Comparison of ENCODE assay signal across 17 cellular contexts in genomic region chr3:177683619-177684018, GRCh38.
DNase-seq lines count a peak whose midpoint lies in the region; ATAC-seq and FAIRE-seq lines count a peak whose summit lies in the region.
"Had no signal": no experiment of that assay in that cellular context is flagged by ENCODE, and none has a peak within 500 bp of the region (broad histone marks: within the 10 kb centered on the region; RNA-seq: fewer than 3 reads in every experiment).

No MANE protein-coding gene starts in this region.

- CTCF ChIA-PET in naive thymus-derived CD4-positive, alpha-beta T cell (lab: Charles Lee), result no interaction called here

- peaks cover 0 to 2% (median 0%) of the 10 kb centered on the region in 5 donors for H3K36me3 Mint-ChIP-seq in naive thymus-derived CD4-positive, alpha-beta T cell
- H3K36me3 Mint-ChIP-seq in activated naive CD4-positive, alpha-beta T cell treated with anti-CD3 and anti-CD28 coated beads, Interleukin-2, amount 50 U/mL, for 72 hours, result peaks cover 6 to 9% of the 10 kb centered on the region in 2 donors

- no peaks in the 10 kb centered on the region for H3K27me3 Mint-ChIP-seq in naive thymus-derived CD4-positive, alpha-beta T cell

- no peaks in the 10 kb centered on the region for H4K20me1 ChIP-seq in BLaER1
- no peaks in the 10 kb centered on the region for H4K20me1 ChIP-seq in BLaER1 treated with 17β-estradiol and CSF1 and Interleukin-3, amounts not matched to agents 10 nM and 100 nM

- intact Hi-C loops in naive thymus-derived CD4-positive, alpha-beta T cell (cut with micrococcal nuclease), result no loop called here

- no peak for FAIRE-seq in HTR-8/SVneo (lab: Jason Lieb, UNC)
- FAIRE-seq: A549, G401.6, GM12891, H1, HepG2 had no signal

- ATAC-seq in naive thymus-derived CD4-positive, alpha-beta T cell, result peak; percentile 57
- no peak for ATAC-seq in activated naive CD4-positive, alpha-beta T cell treated with anti-CD3 and anti-CD28 coated beads, Interleukin-2, amount 50 U/mL, for 72 hours
- ATAC-seq: A549, HepG2 had no signal

- DNase-seq in SK-N-MC (ENCODE audit: low read depth, low spot score) (no peak), T1000 (lab: John Stamatoyannopoulos, UW) (no peak), HTR-8/SVneo (ENCODE audit: insufficient read length, low spot score) (no peak)
- DNase-seq in naive thymus-derived CD4-positive, alpha-beta T cell, result no peak
- DNase-seq in activated naive CD4-positive, alpha-beta T cell treated with anti-CD3 and anti-CD28 coated beads, Interleukin-2, amount 50 U/mL, for 72 hours (ENCODE audit: low spot score in 2 of 2), result no peak
- DNase-seq in stimulated activated CD4-positive, alpha-beta T cell treated with anti-CD3 and anti-CD28 coated beads, Interleukin-4, amount 100 ng/mL, for 4 hours, result no peak
- DNase-seq: BE2C, DMS79 treated with DMSO at 0.1 percent for 48 hours, EL had no signal

- H3K4me3 ChIP-seq in BLaER1 (no peak overlapping the region), SK-N-MC (peak overlapping the region; percentile 0; the same call in 1 of the 2 replicates)
- H3K4me3 ChIP-seq in BLaER1 treated with 17β-estradiol and CSF1 and Interleukin-3, amounts not matched to agents 10 nM and 100 nM, result peak overlapping the region in 1 of 10 experiments; percentile 26; a peak in 1 of 20 replicates
- H3K4me3 ChIP-seq in naive thymus-derived CD4-positive, alpha-beta T cell (ENCODE audit: low read length), result no peak overlapping the region
- H3K4me3 ChIP-seq: A549, HAP-1 had no signal

- no peaks in the 10 kb centered on the region for H3K27me3 ChIP-seq in BLaER1
- H3K27me3 ChIP-seq in BLaER1 treated with 17β-estradiol and CSF1 and Interleukin-3, amounts not matched to agents 10 nM and 100 nM, result no peaks in the 10 kb centered on the region
- no peaks in the 10 kb centered on the region for H3K27me3 ChIP-seq in naive thymus-derived CD4-positive, alpha-beta T cell (ENCODE audit: control insufficient read depth in 2 of 2, insufficient read depth in 2 of 2, low read length in 2 of 2)
- H3K27me3 ChIP-seq: BE2C had no signal

- peaks cover 0 to 38% (median 11%) of the 10 kb centered on the region in 7 donors for H3K4me1 Mint-ChIP-seq in naive thymus-derived CD4-positive, alpha-beta T cell

- H3K9ac ChIP-seq in BLaER1, result peak overlapping the region; percentile 21; the same call in 1 of the 2 replicates
- H3K9ac ChIP-seq in BLaER1 treated with 17β-estradiol and CSF1 and Interleukin-3, amounts not matched to agents 10 nM and 100 nM, result peak overlapping the region in 2 of 11 experiments; percentile 15 to 39; a peak in 3 of 22 replicates
- no peak overlapping the region for H3K9ac ChIP-seq in SK-N-MC (ENCODE audit: insufficient read length)

- peak overlapping the region in 1 of 9 donors; percentile 5 for H3K27ac Mint-ChIP-seq in naive thymus-derived CD4-positive, alpha-beta T cell
- H3K27ac Mint-ChIP-seq in activated naive CD4-positive, alpha-beta T cell treated with anti-CD3 and anti-CD28 coated beads, Interleukin-2, amount 50 U/mL, for 72 hours, result no peak overlapping the region

- H3K27ac ChIP-seq in BLaER1 (peak overlapping the region; percentile 88), SK-N-MC (peak overlapping the region; percentile 20; the same call in 1 of the 2 replicates)
- H3K27ac ChIP-seq in BLaER1 treated with 17β-estradiol and CSF1 and Interleukin-3, amounts not matched to agents 10 nM and 100 nM, result peak overlapping the region in 5 of 11 experiments; percentile 11 to 85 (median 34); a peak in 4 of 22 replicates
- no peak overlapping the region for H3K27ac ChIP-seq in naive thymus-derived CD4-positive, alpha-beta T cell (ENCODE audit: low read depth, low read length)
- H3K27ac ChIP-seq: A549 had no signal

- H3K9me3 Mint-ChIP-seq in naive thymus-derived CD4-positive, alpha-beta T cell, result peaks cover 0 to 3% (median 0%) of the 10 kb centered on the region in 11 donors
- H3K9me3 Mint-ChIP-seq in activated naive CD4-positive, alpha-beta T cell treated with anti-CD3 and anti-CD28 coated beads, Interleukin-2, amount 50 U/mL, for 72 hours, result peaks cover 0 to 9% of the 10 kb centered on the region in 2 donors

- POLR2A ChIA-PET in naive thymus-derived CD4-positive, alpha-beta T cell (lab: Charles Lee), result no interaction called here

- H3K9me3 ChIP-seq in BLaER1 (peaks cover 28% of the 10 kb centered on the region), SK-N-MC (ENCODE audit: low read depth, low read length) (no peaks in the 10 kb centered on the region)
- H3K9me3 ChIP-seq in BLaER1 treated with 17β-estradiol and CSF1 and Interleukin-3, amounts not matched to agents 10 nM and 100 nM (replicated peaks in 1 of 11), result peaks cover 0 to 29% (median 12%) of the 10 kb centered on the region in 11 experiments; a peak in 16 of 22 replicates
- no peaks in the 10 kb centered on the region for H3K9me3 ChIP-seq in naive thymus-derived CD4-positive, alpha-beta T cell (ENCODE audit: control insufficient read depth in 2 of 3, low read length in 3 of 3)
- H3K9me3 ChIP-seq: A549, BE2C, HAP-1 had no signal

- H3K4me3 Mint-ChIP-seq in naive thymus-derived CD4-positive, alpha-beta T cell, result peak overlapping the region in 1 of 10 donors; percentile 1

- H3K4me1 ChIP-seq in BLaER1, result peaks cover 100% of the 10 kb centered on the region
- H3K4me1 ChIP-seq in BLaER1 treated with 17β-estradiol and CSF1 and Interleukin-3, amounts not matched to agents 10 nM and 100 nM, result peaks cover 48 to 100% (median 76%) of the 10 kb centered on the region in 10 experiments
- H3K4me1 ChIP-seq in naive thymus-derived CD4-positive, alpha-beta T cell (ENCODE audit: control insufficient read depth in 2 of 2, insufficient read depth in 2 of 2, low read length in 2 of 2), result peaks cover 0 to 37% of the 10 kb centered on the region in 2 donors
- H3K4me1 ChIP-seq: HAP-1 had no signal

- H3K36me3 ChIP-seq in BLaER1 (peaks cover 17% of the 10 kb centered on the region), SK-N-MC (ENCODE audit: insufficient read depth, low read length) (no peaks in the 10 kb centered on the region)
- peaks cover 0 to 17% (median 0%) of the 10 kb centered on the region in 11 experiments; a peak in 4 of 22 replicates for H3K36me3 ChIP-seq in BLaER1 treated with 17β-estradiol and CSF1 and Interleukin-3, amounts not matched to agents 10 nM and 100 nM
- no peaks in the 10 kb centered on the region for H3K36me3 ChIP-seq in naive thymus-derived CD4-positive, alpha-beta T cell (ENCODE audit: control insufficient read depth in 2 of 3, insufficient read depth in 3 of 3, low read length in 3 of 3)
- H3K36me3 ChIP-seq: BE2C, HAP-1 had no signal

- H3K4me2 ChIP-seq in BLaER1, result peak overlapping the region; percentile 90
- peak overlapping the region; percentile 54 to 91 (median 79); a peak in 20 of 22 replicates for H3K4me2 ChIP-seq in BLaER1 treated with 17β-estradiol and CSF1 and Interleukin-3, amounts not matched to agents 10 nM and 100 nM
- H3K4me2 ChIP-seq: A549 had no signal
